ENCODE assay signal across 2 cellular contexts in genomic region chr9:105158020-105158419, GRCh38.
TF ChIP-seq lines count a peak whose summit lies in the region.

No MANE protein-coding gene starts in this region.

TF ChIP-seq in HepG2, 621 proteins besides CTCF, POLR2A, EP300 and RAD21 (continued from another document):
- TF ChIP-seq SAFB2 (CRISPR knock-in tag; IDR thresholded peaks at IDR 0.05; ENCODE audit: borderline replicate concordance, low read depth): no peak
- no peak for TF ChIP-seq ZNF773 (CRISPR knock-in tag; IDR thresholded peaks at IDR 0.05; ENCODE audit: borderline replicate concordance)
- no peak for TF ChIP-seq CHCHD3 (CRISPR knock-in tag; IDR thresholded peaks at IDR 0.05)
- no peak for TF ChIP-seq ZNF34 (CRISPR knock-in tag; IDR thresholded peaks at IDR 0.05; ENCODE audit: borderline replicate concordance)
- TF ChIP-seq ZNF3 (CRISPR knock-in tag; IDR thresholded peaks at IDR 0.05): no peak
- TF ChIP-seq ZNF260 (CRISPR knock-in tag; IDR thresholded peaks at IDR 0.05; ENCODE audit: borderline replicate concordance, low read depth): no peak
- no peak for TF ChIP-seq ZNF20 (CRISPR knock-in tag; IDR thresholded peaks at IDR 0.05)
- TF ChIP-seq ZBTB25 (CRISPR knock-in tag; IDR thresholded peaks at IDR 0.05): no peak
- TF ChIP-seq ARID3A (IDR thresholded peaks at IDR 0.05; ENCODE audit: low read depth, low read length): no peak
- TF ChIP-seq SIX4 (CRISPR knock-in tag; IDR thresholded peaks at IDR 0.05): no peak
- no peak for TF ChIP-seq KLF15 (CRISPR knock-in tag; IDR thresholded peaks at IDR 0.05; ENCODE audit: borderline replicate concordance)
- no peak for TF ChIP-seq CC2D1A (CRISPR knock-in tag; IDR thresholded peaks at IDR 0.05)
- no peak for TF ChIP-seq PHB2 (IDR thresholded peaks at IDR 0.05; ENCODE audit: partially characterized antibody)
- TF ChIP-seq MBD4 (IDR thresholded peaks at IDR 0.05; ENCODE audit: borderline replicate concordance, low read length): no peak

TF ChIP-seq in K562, 482 proteins besides CTCF, POLR2A, EP300 and RAD21 (continued from another document):
- TF ChIP-seq ZBTB40 (IDR thresholded peaks at IDR 0.05) (peak; percentile 30; the same call in 1 of the 2 replicates), ZBTB40 (CRISPR knock-in tag; IDR thresholded peaks at IDR 0.05) (no peak)
TF ChIP-seq in K562: peak in this region for 3.
